Comparison of ENCODE assay signal across 15 cellular contexts in the genomic region with DNA sequence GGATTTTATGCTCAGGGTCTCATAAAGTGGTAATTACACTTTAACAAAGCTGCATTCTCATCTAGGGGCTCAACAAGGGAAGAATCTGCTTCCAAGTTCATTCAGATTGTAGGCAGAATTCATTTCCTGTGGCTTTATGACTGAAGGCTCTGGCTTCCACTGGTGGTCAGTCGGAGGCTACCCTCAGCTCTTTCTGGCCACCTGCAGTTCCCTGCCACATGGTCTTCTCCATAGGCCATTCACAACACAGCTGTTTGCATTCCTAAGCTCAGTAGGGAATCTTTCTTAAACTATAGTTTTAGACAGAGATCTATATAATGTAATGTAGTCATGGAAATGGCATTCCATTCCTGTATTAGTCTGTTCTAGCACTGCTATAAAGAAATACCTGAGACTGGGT.
DNase-seq lines count a peak whose midpoint lies in the region; ATAC-seq and TF ChIP-seq lines count a peak whose summit lies in the region.
"Had no signal": no experiment of that assay in that cellular context is flagged by ENCODE, and none has a peak within 500 bp of the region (broad histone marks: within the 10 kb centered on the region; RNA-seq: fewer than 3 reads in every experiment).

No MANE protein-coding gene starts in this region.

- H3K79me2 ChIP-seq in hepatocyte = no peaks in the 10 kb centered on the region

- H3K36me3 ChIP-seq in endodermal cell (ENCODE audit: control insufficient read depth, insufficient read depth, low read length) (no peaks in the 10 kb centered on the region), neuron (ENCODE audit: insufficient read depth, low read length) (no peaks in the 10 kb centered on the region), hepatocyte (replicated peaks; ENCODE audit: insufficient read depth, low read depth) (no peaks in the 10 kb centered on the region)
- H3K36me3 ChIP-seq: BE2C had no signal

- peaks cover 29% of the 10 kb centered on the region for H3K9me3 Mint-ChIP-seq in endodermal cell
- H3K9me3 Mint-ChIP-seq in activated CD8-positive, alpha-beta T cell treated with anti-CD3 and anti-CD28 coated beads, Interleukin-2, amount 10 ng/mL, durations not matched to agents 7 days and 5 days (ENCODE audit: insufficient read depth) = peaks cover 21% of the 10 kb centered on the region

- peak overlapping the region; percentile 38 for H3K27ac ChIP-seq in endodermal cell (ENCODE audit: low read depth, low read length)
- H3K27ac ChIP-seq in hepatocyte = no peak overlapping the region
- H3K27ac ChIP-seq: A549, C4-2B had no signal

- H3K27ac Mint-ChIP-seq in endodermal cell = no peak overlapping the region
- no peak overlapping the region for H3K27ac Mint-ChIP-seq in activated CD8-positive, alpha-beta T cell treated with anti-CD3 and anti-CD28 coated beads, Interleukin-2, amount 10 ng/mL, durations not matched to agents 7 days and 5 days
- H3K27ac Mint-ChIP-seq: CD4-positive, alpha-beta memory T cell; HFFc6 had no signal

- peaks cover 9% of the 10 kb centered on the region for H3K9me3 ChIP-seq in endodermal cell (ENCODE audit: control insufficient read depth, low read length)
- peaks cover 4% of the 10 kb centered on the region for H3K9me3 ChIP-seq in neuron (ENCODE audit: low read length)
- no peaks in the 10 kb centered on the region for H3K9me3 ChIP-seq in hepatocyte (ENCODE audit: low read depth)
- H3K9me3 ChIP-seq: A549, BE2C had no signal

- no peak overlapping the region for H3K4me3 ChIP-seq in astrocyte of the cerebellum (ENCODE audit: low read depth, low read length)
- H3K4me3 ChIP-seq in endodermal cell (ENCODE audit: low read length) = no peak overlapping the region
- H3K4me3 ChIP-seq in neuron (ENCODE audit: low read length) = no peak overlapping the region
- H3K4me3 ChIP-seq in hepatocyte = no peak overlapping the region
- H3K4me3 ChIP-seq: A549, GM12878 had no signal

- H3K4me1 ChIP-seq in endodermal cell (ENCODE audit: control insufficient read depth, insufficient read depth, low read length) (no peaks in the 10 kb centered on the region), neuron (ENCODE audit: insufficient read depth, low read length) (peaks cover 4% of the 10 kb centered on the region), hepatocyte (ENCODE audit: insufficient read depth) (no peaks in the 10 kb centered on the region)
- H3K4me1 ChIP-seq: A549, BE2C had no signal

- in situ Hi-C loops in astrocyte of the cerebellum (cut with HindIII; ENCODE audit: low sequenced_read_pairs) = no loop called here

- TF ChIP-seq CTCF in astrocyte of the cerebellum (IDR thresholded peaks at IDR 0.05; ENCODE audit: low read depth, low read length, missing control alignments) (no peak), endodermal cell (conservative IDR thresholded peaks at IDR 0.05) (no peak), hepatocyte (IDR thresholded peaks at IDR 0.05; ENCODE audit: poor library complexity) (no peak)

- H3K9ac ChIP-seq in endodermal cell (ENCODE audit: extremely low read depth, low read length, poor library complexity, severe bottlenecking) = no peak overlapping the region

- no peaks in the 10 kb centered on the region for H3K9me2 ChIP-seq in hepatocyte (replicated peaks; ENCODE audit: insufficient read depth)

- no peak for ATAC-seq in activated CD8-positive, alpha-beta T cell treated with anti-CD3 and anti-CD28 coated beads, Interleukin-2, amount 10 ng/mL, durations not matched to agents 7 days and 5 days
- ATAC-seq in GM21576 (IDR thresholded peaks at IDR 0.05; ENCODE audit: unreplicated experiment) = no peak
- ATAC-seq: A549, GM12878, HepG2 had no signal

- no peak overlapping the region for H3K4me2 ChIP-seq in hepatocyte
- H3K4me2 ChIP-seq: A549 had no signal

- DNase-seq in astrocyte of the cerebellum (ENCODE audit: low read depth) (peak; percentile 20), endodermal cell (no peak), hepatocyte (ENCODE audit: low spot score) (no peak)
- DNase-seq in activated CD8-positive, alpha-beta T cell treated with anti-CD3 and anti-CD28 coated beads, Interleukin-2, amount 10 ng/mL, durations not matched to agents 7 days and 5 days = no peak
- DNase-seq: BE2C; CD4-positive, alpha-beta memory T cell; DMS79; HCEC 1CT; HFFc6 had no signal

- H3K27me3 ChIP-seq in endodermal cell (ENCODE audit: control insufficient read depth, insufficient read depth, low read length, poor library complexity, severe bottlenecking) (no peaks in the 10 kb centered on the region), neuron (ENCODE audit: insufficient read depth, low read length) (no peaks in the 10 kb centered on the region), hepatocyte (no peaks in the 10 kb centered on the region)
- H3K27me3 ChIP-seq: BE2C had no signal

- H2AFZ ChIP-seq in neuron (ENCODE audit: low read depth, low read length) (peak overlapping the region; percentile 32), hepatocyte (no peak overlapping the region)

- 92 to 100% methylated on average over 1 of the region's 1 CpG for WGBS in endodermal cell (ENCODE audit: insufficient coverage in 1 of 2, insufficient read length in 1 of 2), 2 experiments
- WGBS in hepatocyte (ENCODE audit: low lambda C conversion rate, missing lambda C conversion rate) = 93% methylated on average over 1 of the region's 1 CpG

- no peaks in the 10 kb centered on the region for H3K4me1 Mint-ChIP-seq in endodermal cell
- H3K4me1 Mint-ChIP-seq in activated CD8-positive, alpha-beta T cell treated with anti-CD3 and anti-CD28 coated beads, Interleukin-2, amount 10 ng/mL, durations not matched to agents 7 days and 5 days (ENCODE audit: low read depth) = no peaks in the 10 kb centered on the region
- H3K4me1 Mint-ChIP-seq: CD4-positive, alpha-beta memory T cell had no signal

- no peaks in the 10 kb centered on the region for H4K20me1 ChIP-seq in hepatocyte (ENCODE audit: insufficient read depth, poor library complexity, severe bottlenecking)

- no peak overlapping the region for H3K4me3 Mint-ChIP-seq in endodermal cell
- H3K4me3 Mint-ChIP-seq in activated CD8-positive, alpha-beta T cell treated with anti-CD3 and anti-CD28 coated beads, Interleukin-2, amount 10 ng/mL, durations not matched to agents 7 days and 5 days = no peak overlapping the region
- H3K4me3 Mint-ChIP-seq: CD4-positive, alpha-beta memory T cell; HFFc6 had no signal

- CTCF ChIA-PET in activated CD8-positive, alpha-beta T cell treated with anti-CD3 and anti-CD28 coated beads, Interleukin-2, amount 10 ng/mL, durations not matched to agents 7 days and 5 days (lab: Charles Lee) = no interaction called here

- no peaks in the 10 kb centered on the region for H3K27me3 Mint-ChIP-seq in endodermal cell (ENCODE audit: insufficient read depth)
- no peaks in the 10 kb centered on the region for H3K27me3 Mint-ChIP-seq in activated CD8-positive, alpha-beta T cell treated with anti-CD3 and anti-CD28 coated beads, Interleukin-2, amount 10 ng/mL, durations not matched to agents 7 days and 5 days (ENCODE audit: low read depth)
- H3K27me3 Mint-ChIP-seq: CD4-positive, alpha-beta memory T cell had no signal

- POLR2A ChIA-PET in activated CD8-positive, alpha-beta T cell treated with anti-CD3 and anti-CD28 coated beads, Interleukin-2, amount 10 ng/mL, durations not matched to agents 7 days and 5 days (lab: Charles Lee) = no interaction called here

- no peaks in the 10 kb centered on the region for H3K36me3 Mint-ChIP-seq in endodermal cell (ENCODE audit: low read depth)
- H3K36me3 Mint-ChIP-seq in activated CD8-positive, alpha-beta T cell treated with anti-CD3 and anti-CD28 coated beads, Interleukin-2, amount 10 ng/mL, durations not matched to agents 7 days and 5 days (ENCODE audit: low read depth) = no peaks in the 10 kb centered on the region
- H3K36me3 Mint-ChIP-seq: CD4-positive, alpha-beta memory T cell had no signal
